Comparison of ENCODE assay signal across 10 cellular contexts in the genomic region with DNA sequence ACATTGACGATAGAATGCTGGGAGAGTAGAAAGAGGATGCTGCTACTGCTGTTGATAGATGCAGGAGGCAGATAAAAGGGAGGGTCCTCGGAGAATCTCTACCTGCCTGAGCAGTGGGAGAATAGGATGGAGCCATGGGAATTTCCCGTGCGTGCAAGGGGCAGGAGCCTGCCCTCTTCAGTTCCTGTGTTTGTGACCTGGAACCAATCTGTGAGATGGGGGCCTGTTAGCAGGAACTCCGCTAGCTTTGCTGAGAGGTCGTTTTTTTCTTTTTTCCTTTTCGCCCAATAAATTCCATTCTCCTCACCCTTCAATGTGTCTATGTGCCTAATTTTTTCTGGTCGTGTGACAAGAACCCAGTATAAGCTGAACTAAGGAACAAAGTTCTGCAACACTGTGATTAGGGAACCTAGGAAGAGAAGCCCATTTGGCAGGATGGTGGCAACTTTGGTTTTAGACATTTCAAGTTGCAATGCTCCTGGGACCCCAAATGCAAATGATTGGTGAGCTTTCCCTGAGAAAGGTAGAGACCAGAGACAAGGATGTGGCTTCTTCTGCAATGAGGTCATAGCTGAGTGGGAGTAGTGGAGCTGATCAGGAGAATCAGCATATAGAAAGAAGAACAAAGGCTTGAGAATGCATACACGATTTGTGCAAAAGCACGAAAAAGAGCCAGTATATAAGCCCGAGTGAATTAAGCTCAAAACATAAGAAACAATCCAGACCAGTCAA. TPM values are rescaled to one million over a fixed set of nuclear protein-coding genes. Genes with fewer than 3 reads are reported as not detected.
DNase-seq lines count a peak whose midpoint lies in the region; ATAC-seq and TF ChIP-seq lines count a peak whose summit lies in the region.
"Had no signal": no experiment of that assay in that cellular context is flagged by ENCODE, and none has a peak within 500 bp of the region (broad histone marks: within the 10 kb centered on the region; RNA-seq: fewer than 3 reads in every experiment).

No MANE protein-coding gene starts in this region.

- H3K79me2 ChIP-seq in H9 (ENCODE audit: insufficient read depth, low read length): no peaks in the 10 kb centered on the region

- H3K9ac ChIP-seq in H9 (ENCODE audit: extremely low read depth, insufficient read length, low read length): no peak overlapping the region

- H3K4me1 Mint-ChIP-seq in activated CD4-positive, alpha-beta T cell treated with anti-CD3 and anti-CD28 coated beads, Interleukin-2, amount 10 ng/mL, durations not matched to agents 24 days and 14 days: peaks cover 36% of the 10 kb centered on the region
- peaks cover 44 to 49% of the 10 kb centered on the region in 2 experiments for H3K4me1 Mint-ChIP-seq in H9
- peaks cover 27 to 58% of the 10 kb centered on the region in 2 donors for H3K4me1 Mint-ChIP-seq in stimulated activated naive B cell treated with anti-CD40 and anti-IgM and Interleukin-4, amounts not matched to agents 10 μg/mL and 1 μg/mL and 100 μg/mL, for 72 hours
- peaks cover 4 to 26% of the 10 kb centered on the region in 2 donors for H3K4me1 Mint-ChIP-seq in effector memory CD8-positive, alpha-beta T cell (ENCODE audit: low read depth in 2 of 2)

- intact Hi-C loops in activated CD4-positive, alpha-beta T cell treated with anti-CD3 and anti-CD28 coated beads, Interleukin-2, amount 10 ng/mL, durations not matched to agents 24 days and 14 days (cut with micrococcal nuclease): no loop called here

- no peaks in the 10 kb centered on the region for H4K20me1 ChIP-seq in H9 (ENCODE audit: control insufficient read depth, insufficient read depth, insufficient read length)

- H4K8ac ChIP-seq in H9 (replicated peaks; ENCODE audit: insufficient read length, low read depth, low read length): no peak overlapping the region

- H3K18ac ChIP-seq in H9 (ENCODE audit: insufficient read length, low read depth, low read length): no peak overlapping the region

- no peaks in the 10 kb centered on the region for H3K9me3 Mint-ChIP-seq in activated CD4-positive, alpha-beta T cell treated with anti-CD3 and anti-CD28 coated beads, Interleukin-2, amount 10 ng/mL, durations not matched to agents 24 days and 14 days
- H3K9me3 Mint-ChIP-seq in H9: 0 out of 5 replicates have a peak, but pooled peaks cover 0 to 2% of the 10 kb centered on the region in 2 experiments
- peaks cover 0 to 4% of the 10 kb centered on the region in 2 donors for H3K9me3 Mint-ChIP-seq in stimulated activated naive B cell treated with anti-CD40 and anti-IgM and Interleukin-4, amounts not matched to agents 10 μg/mL and 1 μg/mL and 100 μg/mL, for 72 hours
- no peaks in the 10 kb centered on the region for H3K9me3 Mint-ChIP-seq in effector memory CD8-positive, alpha-beta T cell
- H3K9me3 Mint-ChIP-seq: brain had no signal

- peak overlapping the region; percentile 28 for H3K4me3 Mint-ChIP-seq in activated CD4-positive, alpha-beta T cell treated with anti-CD3 and anti-CD28 coated beads, Interleukin-2, amount 10 ng/mL, durations not matched to agents 24 days and 14 days
- H3K4me3 Mint-ChIP-seq in H9: no peak overlapping the region
- peak overlapping the region in 1 of 2 donors; percentile 43 for H3K4me3 Mint-ChIP-seq in stimulated activated naive B cell treated with anti-CD40 and anti-IgM and Interleukin-4, amounts not matched to agents 10 μg/mL and 1 μg/mL and 100 μg/mL, for 72 hours
- no peak overlapping the region for H3K4me3 Mint-ChIP-seq in effector memory CD8-positive, alpha-beta T cell
- H3K4me3 Mint-ChIP-seq: brain had no signal

- H3K27me3 Mint-ChIP-seq in activated CD4-positive, alpha-beta T cell treated with anti-CD3 and anti-CD28 coated beads, Interleukin-2, amount 10 ng/mL, durations not matched to agents 24 days and 14 days: no peaks in the 10 kb centered on the region
- H3K27me3 Mint-ChIP-seq in H9 (ENCODE audit: low read depth): no peaks in the 10 kb centered on the region
- H3K27me3 Mint-ChIP-seq in stimulated activated naive B cell treated with anti-CD40 and anti-IgM and Interleukin-4, amounts not matched to agents 10 μg/mL and 1 μg/mL and 100 μg/mL, for 72 hours: no peaks in the 10 kb centered on the region
- H3K27me3 Mint-ChIP-seq in effector memory CD8-positive, alpha-beta T cell: no peaks in the 10 kb centered on the region
- H3K27me3 Mint-ChIP-seq: brain had no signal

- H3K14ac ChIP-seq in H9 (ENCODE audit: insufficient read depth, low read length): no peak overlapping the region

- H3K23me2 ChIP-seq in H9 (ENCODE audit: insufficient read length, low read depth, low read length, poor library complexity, severe bottlenecking): no peaks in the 10 kb centered on the region

- no peaks in the 10 kb centered on the region for H3K79me1 ChIP-seq in H9 (ENCODE audit: insufficient read depth, low read depth, low read length, poor library complexity, severe bottlenecking)

- no peak overlapping the region for H2BK15ac ChIP-seq in H9 (ENCODE audit: low read depth, low read length)

- no peak overlapping the region for H2BK20ac ChIP-seq in H9 (ENCODE audit: low read depth, low read length, poor library complexity, severe bottlenecking)

- H2BK12ac ChIP-seq in H9 (ENCODE audit: insufficient read length, low read depth, low read length): no peak overlapping the region

- no peak for TF ChIP-seq CTCF in H9 (conservative IDR thresholded peaks at IDR 0.05)

- no peak overlapping the region for H2AK5ac ChIP-seq in H9 (ENCODE audit: insufficient read length, low read length)

- H3K4me1 ChIP-seq in H9 (ENCODE audit: insufficient read depth, low read length): peaks cover 19% of the 10 kb centered on the region

- H3T11ph ChIP-seq in H9 (ENCODE audit: low read length): no peak overlapping the region

- H2BK120ac ChIP-seq in H9 (ENCODE audit: low read depth, low read length, poor library complexity, severe bottlenecking): no peak overlapping the region

- peaks cover 32% of the 10 kb centered on the region for H3K36me3 Mint-ChIP-seq in activated CD4-positive, alpha-beta T cell treated with anti-CD3 and anti-CD28 coated beads, Interleukin-2, amount 10 ng/mL, durations not matched to agents 24 days and 14 days (ENCODE audit: low read depth)
- no peaks in the 10 kb centered on the region for H3K36me3 Mint-ChIP-seq in H9 (ENCODE audit: insufficient read depth in 1 of 3, low read depth in 3 of 3)
- peaks cover 25 to 55% of the 10 kb centered on the region in 2 donors for H3K36me3 Mint-ChIP-seq in stimulated activated naive B cell treated with anti-CD40 and anti-IgM and Interleukin-4, amounts not matched to agents 10 μg/mL and 1 μg/mL and 100 μg/mL, for 72 hours
- peaks cover 5% of the 10 kb centered on the region for H3K36me3 Mint-ChIP-seq in effector memory CD8-positive, alpha-beta T cell (ENCODE audit: insufficient read depth)
- H3K36me3 Mint-ChIP-seq: brain had no signal

- no peak overlapping the region for H2AFZ ChIP-seq in H9 (ENCODE audit: low read length)

- no peak overlapping the region for H3K23ac ChIP-seq in H9 (ENCODE audit: insufficient read length, low read depth, low read length)

- H3K27ac ChIP-seq in H9 (ENCODE audit: insufficient read length, low read depth, low read length): peak overlapping the region; percentile 21

- no peaks in the 10 kb centered on the region for H3K9me3 ChIP-seq in H9 (ENCODE audit: control insufficient read depth, low read depth, low read length)

- H3K4ac ChIP-seq in H9 (ENCODE audit: low read depth, low read length): no peak overlapping the region

- DNase-seq in activated CD4-positive, alpha-beta T cell treated with anti-CD3 and anti-CD28 coated beads, Interleukin-2, amount 10 ng/mL, durations not matched to agents 24 days and 14 days: peak; percentile 50
- no peak for DNase-seq in activated CD4-positive, alpha-beta T cell treated with anti-CD3 and anti-CD28 coated beads, Interleukin-2, amount 50 U/mL, for 4 hours
- DNase-seq in H9 (peak; percentile 41), superior temporal gyrus (ENCODE audit: extremely low spot score) (no peak), NCI-H1092 treated with DMSO at 0.1 percent for 48 hours (lab: John Stamatoyannopoulos, UW) (no peak)
- peak; percentile 10 for DNase-seq in stimulated activated naive B cell treated with anti-CD40 and anti-IgM and Interleukin-4, amounts not matched to agents 10 μg/mL and 1 μg/mL and 100 μg/mL, for 72 hours
- DNase-seq in effector memory CD8-positive, alpha-beta T cell: no peak
- DNase-seq: activated CD4-positive, alpha-beta T cell treated with anti-CD3 and anti-CD28 coated beads for 48 hours had no signal

- no peaks in the 10 kb centered on the region for H3K27me3 ChIP-seq in H9 (ENCODE audit: insufficient read depth, low read length)

- H3K27ac Mint-ChIP-seq in activated CD4-positive, alpha-beta T cell treated with anti-CD3 and anti-CD28 coated beads, Interleukin-2, amount 10 ng/mL, durations not matched to agents 24 days and 14 days: peak overlapping the region; percentile 56
- peak overlapping the region in 1 of 3 experiments; percentile 82; a peak in 4 of 7 replicates for H3K27ac Mint-ChIP-seq in H9
- peak overlapping the region; percentile 52 for H3K27ac Mint-ChIP-seq in stimulated activated naive B cell treated with anti-CD40 and anti-IgM and Interleukin-4, amounts not matched to agents 10 μg/mL and 1 μg/mL and 100 μg/mL, for 72 hours
- H3K27ac Mint-ChIP-seq in effector memory CD8-positive, alpha-beta T cell: no peak overlapping the region
- H3K27ac Mint-ChIP-seq: brain had no signal

- peak; percentile 96 for ATAC-seq in HG03460 (IDR thresholded peaks at IDR 0.05; ENCODE audit: unreplicated experiment)
- ATAC-seq in stimulated activated naive B cell treated with anti-CD40 and anti-IgM and Interleukin-4, amounts not matched to agents 10 μg/mL and 1 μg/mL and 100 μg/mL, for 72 hours (replicated peaks): peak; percentile 87 to 92
- ATAC-seq in effector memory CD8-positive, alpha-beta T cell (replicated peaks): no peak

- H4K5ac ChIP-seq in H9 (ENCODE audit: insufficient read length, low read depth, low read length): no peak overlapping the region

- H4K91ac ChIP-seq in H9 (ENCODE audit: insufficient read length, low read depth, low read length): no peak overlapping the region

- WGBS in H9 (ENCODE audit: extremely low coverage, insufficient read length, low lambda C conversion rate): no CpG with 5 or more reads among the region's 11 CpGs

- H3K56ac ChIP-seq in H9 (ENCODE audit: insufficient read length, low read depth, low read length): no peak overlapping the region

- no peak overlapping the region for H3K4me2 ChIP-seq in H9 (ENCODE audit: insufficient read depth, insufficient read length, low read length)

- H2BK5ac ChIP-seq in H9 (ENCODE audit: insufficient read length, low read length): no peak overlapping the region

RNA-seq across cellular contexts. Expression of gene SLC39A8, which starts 23.9 kb away (rescaled TPM):
- total RNA-seq in activated CD4-positive, alpha-beta T cell treated with anti-CD3 and anti-CD28 coated beads, Interleukin-2, amount 10 ng/mL, durations not matched to agents 24 days and 14 days: 80.4 and 81.2 TPM in 2 replicates
- 11.0 and 11.3 TPM in 2 replicates for total RNA-seq in H9 (2021)

Comparison
In these comparisons a context has a peak if more than half of its experiments do, and no peak if none do; other contexts are left out.
1. DNase-seq: peak in activated CD4-positive, alpha-beta T cell treated with anti-CD3 and anti-CD28 coated beads, Interleukin-2, amount 10 ng/mL, durations not matched to agents 24 days and 14 days (single experiment), H9 (single experiment) and stimulated activated naive B cell treated with anti-CD40 and anti-IgM and Interleukin-4, amounts not matched to agents 10 μg/mL and 1 μg/mL and 100 μg/mL, for 72 hours (single experiment); none in activated CD4-positive, alpha-beta T cell treated with anti-CD3 and anti-CD28 coated beads, Interleukin-2, amount 50 U/mL, for 4 hours (0 of 2), effector memory CD8-positive, alpha-beta T cell (0 of 3), superior temporal gyrus (single experiment) and NCI-H1092 treated with DMSO at 0.1 percent for 48 hours (single experiment).
2. H3K27ac Mint-ChIP-seq: peak in activated CD4-positive, alpha-beta T cell treated with anti-CD3 and anti-CD28 coated beads, Interleukin-2, amount 10 ng/mL, durations not matched to agents 24 days and 14 days (single experiment) and stimulated activated naive B cell treated with anti-CD40 and anti-IgM and Interleukin-4, amounts not matched to agents 10 μg/mL and 1 μg/mL and 100 μg/mL, for 72 hours (single experiment); none in effector memory CD8-positive, alpha-beta T cell (0 of 2).